20 cellular contexts compared by ENCODE assay signal in the genomic region with DNA sequence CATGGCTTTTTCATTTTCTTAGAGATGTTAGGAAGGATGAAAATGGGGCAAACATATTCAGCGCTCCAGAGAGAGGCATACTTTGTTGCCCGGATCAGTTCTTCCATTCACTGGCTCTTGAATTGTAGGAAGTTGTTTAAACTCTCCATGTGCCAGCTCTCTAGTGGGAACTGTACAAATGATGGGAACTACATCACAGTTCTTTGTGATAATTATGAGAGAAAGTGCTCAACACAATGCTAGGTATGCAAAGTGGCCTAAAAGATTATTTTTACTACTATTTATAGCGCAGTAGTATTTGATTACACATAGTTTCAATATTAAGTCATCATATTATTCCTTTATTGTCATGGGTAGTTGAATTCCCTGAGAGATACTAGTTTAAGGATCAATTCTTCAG.
"Had no signal": no experiment of that assay in that cellular context is flagged by ENCODE, and none has a peak within 500 bp of the region (broad histone marks: within the 10 kb centered on the region; RNA-seq: fewer than 3 reads in every experiment).

No MANE protein-coding gene starts in this region.

- H2AFZ ChIP-seq: hepatocyte had no signal

- H3K36me3 ChIP-seq: ovary, right lobe of liver, tibial artery had no signal

- DNase-seq: caudate nucleus; cerebellar nuclear complex; cortex of kidney; effector memory CD8-positive, alpha-beta T cell; left colon; naive thymus-derived CD4-positive, alpha-beta T cell; occipital lobe; ovary; posterior cingulate gyrus; psoas muscle; right lobe of liver; stimulated activated CD4-positive, alpha-beta T cell treated with anti-CD3 and anti-CD28 coated beads, Interleukin-4, amount 100 ng/mL, for 4 hours; stimulated activated naive CD8-positive, alpha-beta T cell treated with anti-CD3 and anti-CD28 coated beads, Interleukin-15, Interleukin-2, amounts not matched to agents 100 U/mL and 50 U/mL, for 24 hours; substantia nigra; testis; tibial artery had no signal

- H3K4me1 ChIP-seq: right lobe of liver, testis, tibial artery had no signal

- H3K9me3 ChIP-seq: ovary, psoas muscle, right lobe of liver, testis, tibial artery had no signal

- H3K27me3 ChIP-seq: hepatocyte, ovary, right lobe of liver, testis, tibial artery had no signal

- H3K4me3 ChIP-seq: hepatocyte, lung, ovary, psoas muscle, right lobe of liver, smooth muscle cell, testis, tibial artery had no signal

- H3K79me2 ChIP-seq: hepatocyte had no signal

- H3K27ac ChIP-seq: hepatocyte, ovary, right lobe of liver, testis, tibial artery had no signal

- ATAC-seq: effector memory CD8-positive, alpha-beta T cell; left colon; naive thymus-derived CD4-positive, alpha-beta T cell; psoas muscle; right lobe of liver; stimulated activated memory B cell treated with anti-CD40 and anti-IgM and Interleukin-4, amounts not matched to agents 10 μg/mL and 1 μg/mL and 100 μg/mL, for 72 hours; stimulated activated naive CD8-positive, alpha-beta T cell treated with anti-CD3 and anti-CD28 coated beads, Interleukin-15, Interleukin-2, amounts not matched to agents 100 U/mL and 50 U/mL, for 24 hours had no signal

- H3K4me2 ChIP-seq: hepatocyte, smooth muscle cell had no signal
